ENCODE assay signal across 2 cellular contexts in the genomic region with DNA sequence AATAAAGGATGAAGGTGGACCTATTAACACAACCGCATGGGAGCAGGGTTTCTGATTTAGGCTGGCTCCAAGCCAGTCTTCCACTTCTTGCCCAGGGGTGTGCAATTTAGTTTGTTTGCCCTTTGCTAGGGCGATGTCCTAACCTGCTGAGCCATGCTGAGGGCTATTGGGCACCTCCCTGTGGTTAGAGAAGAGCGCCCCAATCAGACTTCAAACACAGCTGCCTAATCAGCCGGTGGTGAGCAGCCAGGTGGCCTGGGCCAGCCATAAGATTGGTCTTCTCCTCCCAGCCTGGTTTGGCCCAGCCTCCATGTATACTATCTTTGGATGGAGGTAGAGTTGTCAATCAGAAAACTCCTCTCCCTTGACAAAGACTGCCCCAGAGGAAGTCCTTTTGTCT.
TF ChIP-seq lines count a peak whose summit lies in the region.

No MANE protein-coding gene starts in this region.

TF ChIP-seq in liver, 16 proteins besides CTCF, POLR2A, EP300 and RAD21:
- TF ChIP-seq HNF4A (conservative IDR thresholded peaks at IDR 0.05) (peak; percentile 18 to 41), SP1 (IDR thresholded peaks at IDR 0.05) (peak; percentile 21), JUND (IDR thresholded peaks at IDR 0.05) (no peak), TAF1 (conservative IDR thresholded peaks at IDR 0.05) (no peak), RXRA (IDR thresholded peaks at IDR 0.05) (peak in 1 of 2 donors; percentile 45)

TF ChIP-seq in HepG2, 621 proteins besides CTCF, POLR2A, EP300 and RAD21:
- TF ChIP-seq ZNF746 (CRISPR knock-in tag; IDR thresholded peaks at IDR 0.05) (no peak), CREB1 (IDR thresholded peaks at IDR 0.05) (no peak), CREB1 (CRISPR knock-in tag; IDR thresholded peaks at IDR 0.05) (no peak), KLF16 (CRISPR knock-in tag; IDR thresholded peaks at IDR 0.05) (no peak), IKZF4 (CRISPR knock-in tag; IDR thresholded peaks at IDR 0.05; ENCODE audit: borderline replicate concordance, low read depth, not compliant biosample characterization) (no peak), HDAC1 (CRISPR knock-in tag; IDR thresholded peaks at IDR 0.05) (no peak), ZNF629 (CRISPR knock-in tag; conservative IDR thresholded peaks at IDR 0.05) (no peak), KDM5A (IDR thresholded peaks at IDR 0.05; ENCODE audit: borderline replicate concordance, low read length) (no peak), CC2D1A (CRISPR knock-in tag; IDR thresholded peaks at IDR 0.05) (no peak), SALL1 (CRISPR knock-in tag; IDR thresholded peaks at IDR 0.05) (no peak), ZNF577 (CRISPR knock-in tag; IDR thresholded peaks at IDR 0.05; ENCODE audit: borderline replicate concordance, low read depth) (no peak), WIZ (CRISPR knock-in tag; IDR thresholded peaks at IDR 0.05) (no peak), ZFY (CRISPR knock-in tag; IDR thresholded peaks at IDR 0.05) (no peak), FOSL1 (CRISPR knock-in tag; IDR thresholded peaks at IDR 0.05; ENCODE audit: borderline replicate concordance) (no peak)
- TF ChIP-seq, protein P1, sequence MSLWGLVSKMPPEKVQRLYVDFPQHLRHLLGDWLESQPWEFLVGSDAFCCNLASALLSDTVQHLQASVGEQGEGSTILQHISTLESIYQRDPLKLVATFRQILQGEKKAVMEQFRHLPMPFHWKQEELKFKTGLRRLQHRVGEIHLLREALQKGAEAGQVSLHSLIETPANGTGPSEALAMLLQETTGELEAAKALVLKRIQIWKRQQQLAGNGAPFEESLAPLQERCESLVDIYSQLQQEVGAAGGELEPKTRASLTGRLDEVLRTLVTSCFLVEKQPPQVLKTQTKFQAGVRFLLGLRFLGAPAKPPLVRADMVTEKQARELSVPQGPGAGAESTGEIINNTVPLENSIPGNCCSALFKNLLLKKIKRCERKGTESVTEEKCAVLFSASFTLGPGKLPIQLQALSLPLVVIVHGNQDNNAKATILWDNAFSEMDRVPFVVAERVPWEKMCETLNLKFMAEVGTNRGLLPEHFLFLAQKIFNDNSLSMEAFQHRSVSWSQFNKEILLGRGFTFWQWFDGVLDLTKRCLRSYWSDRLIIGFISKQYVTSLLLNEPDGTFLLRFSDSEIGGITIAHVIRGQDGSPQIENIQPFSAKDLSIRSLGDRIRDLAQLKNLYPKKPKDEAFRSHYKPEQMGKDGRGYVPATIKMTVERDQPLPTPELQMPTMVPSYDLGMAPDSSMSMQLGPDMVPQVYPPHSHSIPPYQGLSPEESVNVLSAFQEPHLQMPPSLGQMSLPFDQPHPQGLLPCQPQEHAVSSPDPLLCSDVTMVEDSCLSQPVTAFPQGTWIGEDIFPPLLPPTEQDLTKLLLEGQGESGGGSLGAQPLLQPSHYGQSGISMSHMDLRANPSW (CRISPR knock-in tag; IDR thresholded peaks at IDR 0.05; ENCODE audit: borderline replicate concordance), result no peak
- TF ChIP-seq, protein P2, sequence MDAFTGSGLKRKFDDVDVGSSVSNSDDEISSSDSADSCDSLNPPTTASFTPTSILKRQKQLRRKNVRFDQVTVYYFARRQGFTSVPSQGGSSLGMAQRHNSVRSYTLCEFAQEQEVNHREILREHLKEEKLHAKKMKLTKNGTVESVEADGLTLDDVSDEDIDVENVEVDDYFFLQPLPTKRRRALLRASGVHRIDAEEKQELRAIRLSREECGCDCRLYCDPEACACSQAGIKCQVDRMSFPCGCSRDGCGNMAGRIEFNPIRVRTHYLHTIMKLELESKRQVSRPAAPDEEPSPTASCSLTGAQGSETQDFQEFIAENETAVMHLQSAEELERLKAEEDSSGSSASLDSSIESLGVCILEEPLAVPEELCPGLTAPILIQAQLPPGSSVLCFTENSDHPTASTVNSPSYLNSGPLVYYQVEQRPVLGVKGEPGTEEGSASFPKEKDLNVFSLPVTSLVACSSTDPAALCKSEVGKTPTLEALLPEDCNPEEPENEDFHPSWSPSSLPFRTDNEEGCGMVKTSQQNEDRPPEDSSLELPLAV (CRISPR knock-in tag; conservative IDR thresholded peaks at IDR 0.05; ENCODE audit: low read depth), result no peak
- TF ChIP-seq, protein P3, sequence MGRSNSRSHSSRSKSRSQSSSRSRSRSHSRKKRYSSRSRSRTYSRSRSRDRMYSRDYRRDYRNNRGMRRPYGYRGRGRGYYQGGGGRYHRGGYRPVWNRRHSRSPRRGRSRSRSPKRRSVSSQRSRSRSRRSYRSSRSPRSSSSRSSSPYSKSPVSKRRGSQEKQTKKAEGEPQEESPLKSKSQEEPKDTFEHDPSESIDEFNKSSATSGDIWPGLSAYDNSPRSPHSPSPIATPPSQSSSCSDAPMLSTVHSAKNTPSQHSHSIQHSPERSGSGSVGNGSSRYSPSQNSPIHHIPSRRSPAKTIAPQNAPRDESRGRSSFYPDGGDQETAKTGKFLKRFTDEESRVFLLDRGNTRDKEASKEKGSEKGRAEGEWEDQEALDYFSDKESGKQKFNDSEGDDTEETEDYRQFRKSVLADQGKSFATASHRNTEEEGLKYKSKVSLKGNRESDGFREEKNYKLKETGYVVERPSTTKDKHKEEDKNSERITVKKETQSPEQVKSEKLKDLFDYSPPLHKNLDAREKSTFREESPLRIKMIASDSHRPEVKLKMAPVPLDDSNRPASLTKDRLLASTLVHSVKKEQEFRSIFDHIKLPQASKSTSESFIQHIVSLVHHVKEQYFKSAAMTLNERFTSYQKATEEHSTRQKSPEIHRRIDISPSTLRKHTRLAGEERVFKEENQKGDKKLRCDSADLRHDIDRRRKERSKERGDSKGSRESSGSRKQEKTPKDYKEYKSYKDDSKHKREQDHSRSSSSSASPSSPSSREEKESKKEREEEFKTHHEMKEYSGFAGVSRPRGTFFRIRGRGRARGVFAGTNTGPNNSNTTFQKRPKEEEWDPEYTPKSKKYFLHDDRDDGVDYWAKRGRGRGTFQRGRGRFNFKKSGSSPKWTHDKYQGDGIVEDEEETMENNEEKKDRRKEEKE (IDR thresholded peaks at IDR 0.05), result no peak
